2 cellular contexts compared by ENCODE assay signal in genomic region chr10:68088030-68088396, GRCh38.
TF ChIP-seq lines count a peak whose summit lies in the region.

No MANE protein-coding gene starts in this region.

TF ChIP-seq in GM23338, 12 proteins besides CTCF, POLR2A, EP300 and RAD21 (continued from another document):
- TF ChIP-seq ZNF462 (CRISPR knock-in tag; IDR thresholded peaks at IDR 0.05) (no peak), ZNF114 (CRISPR knock-in tag; IDR thresholded peaks at IDR 0.05) (no peak), REST (IDR thresholded peaks at IDR 0.05; ENCODE audit: unreplicated experiment) (no peak), POLR2AphosphoS5 (IDR thresholded peaks at IDR 0.05; ENCODE audit: low read depth) (no peak), ZNF331 (CRISPR knock-in tag; IDR thresholded peaks at IDR 0.05; ENCODE audit: low read depth) (no peak), EZH2 (IDR thresholded peaks at IDR 0.05; ENCODE audit: low read depth, unreplicated experiment) (no peak)

TF ChIP-seq in WTC11, 78 proteins besides CTCF, POLR2A, EP300 and RAD21 (continued from another document):
- TF ChIP-seq E2F5 (CRISPR knock-in tag; IDR thresholded peaks at IDR 0.05) (no peak), FOXP4 (CRISPR knock-in tag; IDR thresholded peaks at IDR 0.05) (no peak), USF2 (CRISPR knock-in tag; IDR thresholded peaks at IDR 0.05) (no peak), SMAD3 (CRISPR knock-in tag; IDR thresholded peaks at IDR 0.05; ENCODE audit: borderline replicate concordance) (no peak), ERG (CRISPR knock-in tag; IDR thresholded peaks at IDR 0.05) (no peak), ZNF317 (CRISPR knock-in tag; IDR thresholded peaks at IDR 0.05; ENCODE audit: borderline replicate concordance, low read depth) (no peak), ESRRA (CRISPR knock-in tag; IDR thresholded peaks at IDR 0.05; ENCODE audit: borderline replicate concordance) (no peak), NFE2L1 (CRISPR knock-in tag; IDR thresholded peaks at IDR 0.05) (no peak), GABPB1 (CRISPR knock-in tag; IDR thresholded peaks at IDR 0.05) (no peak), ZMAT4 (CRISPR knock-in tag; IDR thresholded peaks at IDR 0.05) (no peak), MXD4 (CRISPR knock-in tag; IDR thresholded peaks at IDR 0.05; ENCODE audit: borderline replicate concordance) (no peak)
